Comparison of ENCODE assay signal across 9 cellular contexts in the genomic region with DNA sequence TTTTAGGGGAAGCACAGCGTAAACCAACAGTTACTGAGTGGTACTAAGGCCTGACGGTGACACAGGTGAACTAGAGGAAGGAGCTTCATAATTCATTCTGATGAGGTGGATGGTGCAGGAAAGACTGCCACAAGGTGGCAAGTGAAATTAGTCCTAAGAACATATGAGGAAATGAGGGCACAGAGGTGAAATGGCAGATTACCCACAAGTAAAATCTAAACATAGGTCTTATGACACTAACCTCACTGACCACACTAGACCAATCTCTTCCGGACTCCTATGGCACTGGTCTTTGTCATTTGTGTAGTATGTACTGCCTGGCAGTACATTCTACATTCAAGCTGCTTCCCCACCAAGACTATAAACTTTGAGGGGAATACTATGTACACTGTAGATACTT. TPM values are rescaled to one million over a fixed set of nuclear protein-coding genes. Genes with fewer than 3 reads are reported as not detected.
A peak's percentile ranks its signal among the peaks of the same experiment; 100 is the strongest.
DNase-seq lines count a peak whose midpoint lies in the region; ATAC-seq and FAIRE-seq lines count a peak whose summit lies in the region.
"Had no signal": no experiment of that assay in that cellular context is flagged by ENCODE, and none has a peak within 500 bp of the region (broad histone marks: within the 10 kb centered on the region; RNA-seq: fewer than 3 reads in every experiment).

No MANE protein-coding gene starts in this region.

- in situ Hi-C loops in KBM-7 (cut with MboI; ENCODE audit: low pct_unique_long_range_greater_than_20kb, low sequenced_read_pairs): no loop called here

- FAIRE-seq in frontal cortex (lab: Jason Lieb, UNC): no peak

- H3K4me1 Mint-ChIP-seq in immature natural killer cell: peaks cover 10 to 14% of the 10 kb centered on the region in 2 donors

- H3K27me3 Mint-ChIP-seq in immature natural killer cell (ENCODE audit: low read depth in 3 of 3): peaks cover 0 to 3% (median 0%) of the 10 kb centered on the region in 3 donors

- H3K27ac Mint-ChIP-seq in immature natural killer cell: peak overlapping the region in 2 of 6 donors; percentile 3 to 29

- H3K4me3 Mint-ChIP-seq in immature natural killer cell: no peak overlapping the region

- H3K9me3 Mint-ChIP-seq in immature natural killer cell: no peaks in the 10 kb centered on the region

- ATAC-seq in GM18508 (IDR thresholded peaks at IDR 0.05; ENCODE audit: insufficient read depth, unreplicated experiment) (peak; percentile 86), GM21576 (IDR thresholded peaks at IDR 0.05; ENCODE audit: unreplicated experiment) (peak; percentile 86)

- DNase-seq in KBM-7 (peak; percentile 71), immature natural killer cell (peak; percentile 40 to 55 (median 46)), SHP77 (lab: John Stamatoyannopoulos, UW) (no peak), hippocampal formation (lab: John Stamatoyannopoulos, UW) (no peak), frontal cortex (ENCODE audit: low spot score in 2 of 2) (no peak)
- no peak for DNase-seq in activated CD8-positive, alpha-beta memory T cell treated with anti-CD3 and anti-CD28 coated beads, Interleukin-2, amount 50 U/mL, for 4 hours
- DNase-seq: NCI-H345 had no signal

- no peaks in the 10 kb centered on the region for H3K36me3 Mint-ChIP-seq in immature natural killer cell

RNA-seq across cellular contexts. Expression of a gene that starts 20.2 kb away (rescaled TPM):
- 1 to 10 TPM in 2 of 3 donors, not detected in 1; 1.0 TPM for polyA plus RNA-seq in immature natural killer cell
- total RNA-seq in frontal cortex: 20.8 TPM

Comparison
In these comparisons a context has a peak if more than half of its experiments do, and no peak if none do; other contexts are left out.
1. DNase-seq: peak in KBM-7 (single experiment) and immature natural killer cell (3 of 3); none in SHP77 (0 of 2), hippocampal formation (0 of 2), frontal cortex (0 of 2) and activated CD8-positive, alpha-beta memory T cell treated with anti-CD3 and anti-CD28 coated beads, Interleukin-2, amount 50 U/mL, for 4 hours (single experiment).